12 cellular contexts compared by ENCODE assay signal in the genomic region with DNA sequence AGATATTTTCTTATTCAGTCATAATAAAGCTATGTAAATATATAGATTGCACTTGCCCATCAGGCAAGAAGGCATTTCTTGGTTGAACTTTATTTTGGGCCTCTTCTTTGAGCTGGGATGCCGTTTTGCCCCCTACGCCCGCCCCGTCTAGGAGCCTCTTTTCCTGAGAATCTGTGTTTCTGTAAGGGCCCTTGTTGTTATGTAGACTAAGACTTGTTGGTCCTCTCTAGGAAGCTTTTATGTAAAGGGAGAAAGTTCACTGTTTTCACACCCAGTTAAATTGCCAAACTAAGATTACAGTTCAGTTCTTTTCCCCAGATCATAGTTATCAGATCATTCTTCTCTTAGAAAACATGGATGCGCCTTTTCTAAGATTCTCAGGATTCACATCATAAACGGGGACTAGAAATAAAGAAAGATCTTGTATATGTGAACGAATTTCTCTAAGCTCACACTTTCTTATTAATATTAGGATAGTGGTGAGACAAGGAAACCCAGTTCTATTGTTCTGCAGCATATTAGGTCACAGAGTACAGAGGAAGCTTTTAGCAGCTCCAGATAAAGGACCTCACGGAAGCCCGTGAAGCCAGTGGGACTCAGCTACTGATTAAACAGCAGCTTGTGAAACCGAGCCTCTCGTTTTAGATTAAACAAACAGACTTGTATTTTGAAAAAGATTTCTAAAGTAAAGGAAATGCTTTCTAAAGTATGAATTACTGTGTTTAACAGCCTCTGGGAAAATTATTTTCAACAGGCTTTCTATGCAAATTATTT. TPM values are rescaled to one million over a fixed set of nuclear protein-coding genes. Genes with fewer than 3 reads are reported as not detected.
A peak's percentile ranks its signal among the peaks of the same experiment; 100 is the strongest.
DNase-seq lines count a peak whose midpoint lies in the region; FAIRE-seq and TF ChIP-seq lines count a peak whose summit lies in the region.
"Had no signal": no experiment of that assay in that cellular context is flagged by ENCODE, and none has a peak within 500 bp of the region (broad histone marks: within the 10 kb centered on the region; RNA-seq: fewer than 3 reads in every experiment).

No MANE protein-coding gene starts in this region.

- intact Hi-C loops in esophagus squamous epithelium (cut with DNase I) = no loop called here

- H3K36me3 ChIP-seq in bronchial epithelial cell (ENCODE audit: control insufficient read depth, insufficient read depth, low read length) (no peaks in the 10 kb centered on the region), small intestine (ENCODE audit: control insufficient read depth in 2 of 2, insufficient read depth in 2 of 2, low read length in 2 of 2) (no peaks in the 10 kb centered on the region), esophagus squamous epithelium (no peaks in the 10 kb centered on the region)

- in situ Hi-C loops in GM13976 (cut with MboI; ENCODE audit: low sequenced_read_pairs, unreplicated experiment) = no loop called here
- in situ Hi-C loops in GM13977 (cut with MboI; ENCODE audit: low pct_unique_long_range_greater_than_20kb, low sequenced_read_pairs, unreplicated experiment) = no loop called here

- H3K27ac ChIP-seq in small intestine (ENCODE audit: low read depth in 1 of 2, low read length in 1 of 2) (peak overlapping the region; percentile 47 to 79), esophagus squamous epithelium (peak overlapping the region in 1 of 4 donors; percentile 19)
- H3K27ac ChIP-seq: 22Rv1 had no signal

- no peak for FAIRE-seq in bronchial epithelial cell (lab: Jason Lieb, UNC)
- FAIRE-seq in islet of Langerhans (lab: Jason Lieb, UNC) = peak; percentile 71
- no peak for FAIRE-seq in small intestine (lab: Jason Lieb, UNC)

- H3K9me3 ChIP-seq in small intestine (ENCODE audit: control insufficient read depth, low read depth) = no peaks in the 10 kb centered on the region
- H3K9me3 ChIP-seq in esophagus squamous epithelium = no peaks in the 10 kb centered on the region

- 18 to 47% (median 37%) methylated on average over 11 of the region's 11 CpGs for WGBS in small intestine, 3 donors
- 62 to 63% methylated on average over 11 of the region's 11 CpGs for WGBS in esophagus squamous epithelium, 2 donors

- H3K4me3 ChIP-seq in bronchial epithelial cell (ENCODE audit: low read depth, low read length) (no peak overlapping the region), small intestine (ENCODE audit: low read depth in 1 of 2, low read length in 2 of 2) (no peak overlapping the region), esophagus squamous epithelium (no peak overlapping the region)

- no peaks in the 10 kb centered on the region for H3K27me3 ChIP-seq in bronchial epithelial cell (ENCODE audit: control insufficient read depth, insufficient read depth, low read length)
- H3K27me3 ChIP-seq in small intestine (ENCODE audit: control insufficient read depth in 2 of 2, insufficient read depth in 2 of 2, low read length in 2 of 2) = no peaks in the 10 kb centered on the region
- H3K27me3 ChIP-seq in esophagus squamous epithelium = no peaks in the 10 kb centered on the region

- TF ChIP-seq CTCF in bronchial epithelial cell (IDR thresholded peaks at IDR 0.05; ENCODE audit: insufficient read depth, low read length, severe bottlenecking) (no peak), GM13976 (IDR thresholded peaks at IDR 0.05; ENCODE audit: borderline replicate concordance, control extremely low read depth, extremely low read depth, insufficient read depth, missing control alignments) (no peak), GM13977 (IDR thresholded peaks at IDR 0.05; ENCODE audit: extremely low read depth, insufficient read depth, missing control alignments) (no peak), esophagus squamous epithelium (IDR thresholded peaks at IDR 0.05) (no peak)

- DNase-seq in DMS53 (lab: John Stamatoyannopoulos, UW) (peak; percentile 49), DMS53 treated with DMSO at 0.1 percent for 48 hours (lab: John Stamatoyannopoulos, UW; ENCODE audit: unreplicated experiment) (no peak), bronchial epithelial cell (ENCODE audit: low read depth) (peak; percentile 26), small intestine (peak; percentile 83), GM13976 (ENCODE audit: low spot score) (no peak), GM13977 (ENCODE audit: low spot score) (no peak), esophagus squamous epithelium (lab: John Stamatoyannopoulos, UW) (no peak)
- DNase-seq: activated T-cell treated with anti-CD3 and anti-CD28 coated beads, Interleukin-2, amount 50 U/mL, for 1 hour; NCI-H446; T-helper 17 cell had no signal

- H3K4me1 ChIP-seq in small intestine (ENCODE audit: control insufficient read depth in 2 of 2, insufficient read depth in 1 of 2, low read depth in 1 of 2, low read length in 1 of 2) (peaks cover 3 to 7% of the 10 kb centered on the region in 2 donors), esophagus squamous epithelium (peaks cover 0 to 43% (median 16%) of the 10 kb centered on the region in 3 donors)

- no peak for TF ChIP-seq POLR2A in esophagus squamous epithelium (IDR thresholded peaks at IDR 0.05)

RNA-seq across cellular contexts. Expression of a gene that starts 3.8 kb away (rescaled TPM):
- total RNA-seq in bronchial epithelial cell (12.9 and 21.4 TPM in 2 replicates), esophagus squamous epithelium (10 to 100 TPM; 16.0 to 29.3 (median 20.3) TPM)
- 1 to 10 TPM; 3.8 to 9.8 (median 5.4) TPM for polyA plus RNA-seq in small intestine

Comparison
In these comparisons a context has a peak if more than half of its experiments do, and no peak if none do; other contexts are left out.
1. DNase-seq: peak in DMS53 (single experiment), bronchial epithelial cell (single experiment) and small intestine (single experiment); none in DMS53 treated with DMSO at 0.1 percent for 48 hours (single experiment), GM13976 (single experiment), GM13977 (single experiment) and esophagus squamous epithelium (single experiment).